1 cellular context compared by ENCODE assay signal in the genomic region with DNA sequence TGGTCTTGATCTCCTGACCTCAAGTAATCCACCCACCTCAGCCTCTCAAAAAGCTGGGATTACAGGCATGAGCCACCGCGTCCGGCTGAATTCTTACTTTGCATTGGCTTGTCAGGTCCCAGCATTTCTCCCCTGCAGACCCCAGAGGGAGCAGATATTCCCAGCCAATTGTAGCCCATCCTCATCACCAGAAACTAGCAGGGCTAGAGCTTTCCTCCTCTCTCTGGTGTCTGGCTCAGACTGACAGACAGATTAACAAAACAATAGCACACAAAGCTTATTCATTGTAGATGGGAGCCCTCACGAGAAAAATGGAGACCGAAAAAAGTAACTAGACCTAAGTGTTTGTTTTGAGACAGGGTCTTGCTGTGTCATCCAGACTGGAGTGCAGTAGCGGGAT.
TF ChIP-seq lines count a peak whose summit lies in the region.

No MANE protein-coding gene starts in this region.

TF ChIP-seq in HepG2, 621 proteins besides CTCF, POLR2A, EP300 and RAD21:
- TF ChIP-seq ZNF556 (CRISPR knock-in tag; IDR thresholded peaks at IDR 0.05; ENCODE audit: borderline replicate concordance) (no peak), CCDC6 (CRISPR knock-in tag; IDR thresholded peaks at IDR 0.05) (no peak)
TF ChIP-seq in HepG2: peak in this region for 0.
